ENCODE assay signal across 28 cellular contexts in the genomic region with DNA sequence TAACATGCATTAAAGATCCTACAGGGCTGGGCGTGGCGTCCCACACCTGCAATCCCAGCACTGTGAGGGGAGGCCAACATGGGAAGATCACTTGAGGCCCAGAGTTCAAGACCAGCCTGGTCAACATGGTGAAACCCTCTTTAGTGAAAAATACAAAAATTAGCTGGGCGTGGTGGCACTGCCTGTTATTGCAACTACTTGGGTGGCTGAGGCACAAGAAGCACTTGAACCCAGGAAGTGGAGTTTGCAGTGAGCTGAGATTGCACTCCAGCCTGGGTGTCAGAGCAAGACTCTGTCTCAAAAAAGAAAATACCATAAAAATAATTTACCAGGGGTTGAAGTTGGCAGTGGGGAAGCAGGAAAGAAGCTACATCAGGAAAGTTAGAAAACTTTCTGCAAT. TPM values are rescaled to one million over a fixed set of nuclear protein-coding genes. Genes with fewer than 3 reads are reported as not detected.
DNase-seq lines count a peak whose midpoint lies in the region; ATAC-seq lines count a peak whose summit lies in the region.
"Had no signal": no experiment of that assay in that cellular context is flagged by ENCODE, and none has a peak within 500 bp of the region (broad histone marks: within the 10 kb centered on the region; RNA-seq: fewer than 3 reads in every experiment).

No MANE protein-coding gene starts in this region.

- no peaks in the 10 kb centered on the region for H3K27me3 ChIP-seq in CD8-positive, alpha-beta memory T cell (ENCODE audit: insufficient read depth, low read length, poor library complexity, severe bottlenecking)
- H3K27me3 ChIP-seq: neutrophil had no signal

- H3K27ac Mint-ChIP-seq in activated T-cell treated with anti-CD3 and anti-CD28 coated beads, Interleukin-2, amount 50 U/mL, for 24 hours: peak overlapping the region; percentile 16
- peak overlapping the region in 7 of 8 donors; percentile 7 to 58 (median 40) for H3K27ac Mint-ChIP-seq in CD8-positive, alpha-beta memory T cell
- H3K27ac Mint-ChIP-seq in activated T-helper 17 cell treated with anti-CD3 and anti-CD28 coated beads, Interleukin-2, amount 50 U/mL, for 72 hours: peak overlapping the region; percentile 6
- H3K27ac Mint-ChIP-seq in stimulated activated effector memory CD8-positive, alpha-beta T cell treated with anti-CD3 and anti-CD28 coated beads, Interleukin-12 subunit alpha, Interleukin-12 subunit beta, amount 100 ng/mL, for 72 hours: peak overlapping the region; percentile 80
- H3K27ac Mint-ChIP-seq: B cell had no signal

- H3K4me3 Mint-ChIP-seq in activated T-cell treated with anti-CD3 and anti-CD28 coated beads, Interleukin-2, amount 50 U/mL, for 24 hours: no peak overlapping the region
- H3K4me3 Mint-ChIP-seq in CD8-positive, alpha-beta memory T cell: no peak overlapping the region
- H3K4me3 Mint-ChIP-seq in activated T-helper 17 cell treated with anti-CD3 and anti-CD28 coated beads, Interleukin-2, amount 50 U/mL, for 72 hours: no peak overlapping the region
- H3K4me3 Mint-ChIP-seq in stimulated activated effector memory CD8-positive, alpha-beta T cell treated with anti-CD3 and anti-CD28 coated beads, Interleukin-12 subunit alpha, Interleukin-12 subunit beta, amount 100 ng/mL, for 72 hours: no peak overlapping the region
- H3K4me3 Mint-ChIP-seq: B cell; stimulated activated naive CD8-positive, alpha-beta T cell treated with anti-CD3 and anti-CD28 coated beads, Interleukin-15, amount 100 ng/mL, for 72 hours had no signal

- CTCF ChIA-PET in CD8-positive, alpha-beta memory T cell (lab: Charles Lee): no interaction called here

- H3K4me1 Mint-ChIP-seq in activated T-cell treated with anti-CD3 and anti-CD28 coated beads, Interleukin-2, amount 50 U/mL, for 24 hours (ENCODE audit: low read depth): peaks cover 44% of the 10 kb centered on the region
- H3K4me1 Mint-ChIP-seq in CD8-positive, alpha-beta memory T cell: peaks cover 35 to 63% (median 57%) of the 10 kb centered on the region in 3 donors
- peaks cover 20% of the 10 kb centered on the region for H3K4me1 Mint-ChIP-seq in activated T-helper 17 cell treated with anti-CD3 and anti-CD28 coated beads, Interleukin-2, amount 50 U/mL, for 72 hours
- peaks cover 41% of the 10 kb centered on the region for H3K4me1 Mint-ChIP-seq in stimulated activated effector memory CD8-positive, alpha-beta T cell treated with anti-CD3 and anti-CD28 coated beads, Interleukin-12 subunit alpha, Interleukin-12 subunit beta, amount 100 ng/mL, for 72 hours

- peaks cover 50% of the 10 kb centered on the region for H3K36me3 ChIP-seq in CD8-positive, alpha-beta memory T cell (ENCODE audit: insufficient read depth, low read length)

- H3K9me3 Mint-ChIP-seq in activated T-cell treated with anti-CD3 and anti-CD28 coated beads, Interleukin-2, amount 50 U/mL, for 24 hours: no peaks in the 10 kb centered on the region
- H3K9me3 Mint-ChIP-seq in CD8-positive, alpha-beta memory T cell: no peaks in the 10 kb centered on the region
- no peaks in the 10 kb centered on the region for H3K9me3 Mint-ChIP-seq in activated T-helper 17 cell treated with anti-CD3 and anti-CD28 coated beads, Interleukin-2, amount 50 U/mL, for 72 hours
- H3K9me3 Mint-ChIP-seq in stimulated activated effector memory CD8-positive, alpha-beta T cell treated with anti-CD3 and anti-CD28 coated beads, Interleukin-12 subunit alpha, Interleukin-12 subunit beta, amount 100 ng/mL, for 72 hours: no peaks in the 10 kb centered on the region
- H3K9me3 Mint-ChIP-seq: stimulated activated naive CD8-positive, alpha-beta T cell treated with anti-CD3 and anti-CD28 coated beads, Interleukin-15, amount 100 ng/mL, for 72 hours had no signal

- H3K27me3 Mint-ChIP-seq in activated T-cell treated with anti-CD3 and anti-CD28 coated beads, Interleukin-2, amount 50 U/mL, for 24 hours: no peaks in the 10 kb centered on the region
- no peaks in the 10 kb centered on the region for H3K27me3 Mint-ChIP-seq in CD8-positive, alpha-beta memory T cell
- no peaks in the 10 kb centered on the region for H3K27me3 Mint-ChIP-seq in activated T-helper 17 cell treated with anti-CD3 and anti-CD28 coated beads, Interleukin-2, amount 50 U/mL, for 72 hours
- H3K27me3 Mint-ChIP-seq: B cell; stimulated activated naive CD8-positive, alpha-beta T cell treated with anti-CD3 and anti-CD28 coated beads, Interleukin-15, amount 100 ng/mL, for 72 hours had no signal

- no peaks in the 10 kb centered on the region for H3K9me3 ChIP-seq in CD8-positive, alpha-beta memory T cell (ENCODE audit: low read length)
- H3K9me3 ChIP-seq: HAP-1, neutrophil had no signal

- no peak for ATAC-seq in activated T-helper 17 cell treated with anti-CD3 and anti-CD28 coated beads, Interleukin-2, amount 50 U/mL, for 72 hours (replicated peaks)
- ATAC-seq in stimulated activated effector memory CD8-positive, alpha-beta T cell treated with anti-CD3 and anti-CD28 coated beads, Interleukin-12 subunit alpha, Interleukin-12 subunit beta, amount 100 ng/mL, for 72 hours: no peak
- ATAC-seq in HG03135 (IDR thresholded peaks at IDR 0.05; ENCODE audit: unreplicated experiment): no peak
- ATAC-seq: right cardiac atrium; stimulated activated naive CD8-positive, alpha-beta T cell treated with anti-CD3 and anti-CD28 coated beads, Interleukin-15, amount 100 ng/mL, for 72 hours had no signal

- no peak for DNase-seq in activated T-cell treated with anti-CD3 and anti-CD28 coated beads, Interleukin-2, amount 50 U/mL, for 24 hours
- no peak for DNase-seq in activated T-cell treated with anti-CD3 and anti-CD28 coated beads, Interleukin-2, amount 50 U/mL, for 48 hours
- no peak for DNase-seq in CD8-positive, alpha-beta memory T cell
- DNase-seq in stimulated activated effector memory CD8-positive, alpha-beta T cell treated with anti-CD3 and anti-CD28 coated beads, Interleukin-12 subunit alpha, Interleukin-12 subunit beta, amount 100 ng/mL, for 72 hours (ENCODE audit: low spot score in 2 of 2): no peak
- no peak for DNase-seq in GM19238 (ENCODE audit: insufficient read length, low spot score)
- DNase-seq: ACHN; activated effector memory CD4-positive, alpha-beta T cell treated with anti-CD3 and anti-CD28 coated beads, Interleukin-2, amount 50 U/mL, for 16 hours; caudate nucleus; COR-L47; cortex of kidney; effector memory CD4-positive, alpha-beta T cell; erythroblast; glutamatergic neuron; Kasumi-1; MV-4-11; NCI-H1436; NCI-H226; NCI-H69; right cardiac atrium; SHP77; stimulated activated CD4-positive, alpha-beta T cell treated with anti-CD3 and anti-CD28 coated beads, Interleukin-1b, Interleukin-23, amount 100 ng/mL, for 48 hours; stimulated activated naive CD8-positive, alpha-beta T cell treated with anti-CD3 and anti-CD28 coated beads, Interleukin-15, amount 100 ng/mL, for 72 hours; T-helper 9 cell had no signal

- peaks cover 94% of the 10 kb centered on the region for H3K36me3 Mint-ChIP-seq in activated T-cell treated with anti-CD3 and anti-CD28 coated beads, Interleukin-2, amount 50 U/mL, for 24 hours (ENCODE audit: low read depth)
- peaks cover 5 to 87% (median 33%) of the 10 kb centered on the region in 3 donors for H3K36me3 Mint-ChIP-seq in CD8-positive, alpha-beta memory T cell
- peaks cover 100% of the 10 kb centered on the region for H3K36me3 Mint-ChIP-seq in activated T-helper 17 cell treated with anti-CD3 and anti-CD28 coated beads, Interleukin-2, amount 50 U/mL, for 72 hours (ENCODE audit: low read depth)
- H3K36me3 Mint-ChIP-seq in stimulated activated effector memory CD8-positive, alpha-beta T cell treated with anti-CD3 and anti-CD28 coated beads, Interleukin-12 subunit alpha, Interleukin-12 subunit beta, amount 100 ng/mL, for 72 hours: peaks cover 100% of the 10 kb centered on the region

- peaks cover 8% of the 10 kb centered on the region for H3K4me1 ChIP-seq in CD8-positive, alpha-beta memory T cell (ENCODE audit: insufficient read depth, low read length)
- H3K4me1 ChIP-seq: HAP-1 had no signal

- no peak overlapping the region for H3K27ac ChIP-seq in CD8-positive, alpha-beta memory T cell (ENCODE audit: low read depth, low read length)

- no peak overlapping the region for H3K4me3 ChIP-seq in CD8-positive, alpha-beta memory T cell (ENCODE audit: low read length)
- H3K4me3 ChIP-seq: HAP-1 had no signal

- POLR2A ChIA-PET in CD8-positive, alpha-beta memory T cell (lab: Charles Lee): no interaction called here

RNA-seq across cellular contexts. Expression of a gene that starts 12.9 kb away (rescaled TPM):
- total RNA-seq in CD8-positive, alpha-beta memory T cell: 10 to 100 TPM; 32.8 to 38.8 TPM
- polyA plus RNA-seq in CD8-positive, alpha-beta memory T cell: 57.8 TPM
- total RNA-seq in activated T-helper 17 cell treated with anti-CD3 and anti-CD28 coated beads, Interleukin-2, amount 50 U/mL, for 72 hours: 10 to 100 TPM; 33.8 to 38.6 TPM

Comparison
In these comparisons a context has a peak if more than half of its experiments do, and no peak if none do; other contexts are left out.
1. H3K27ac Mint-ChIP-seq: peak in every context shown above with its lines; median percentile 80 in stimulated activated effector memory CD8-positive, alpha-beta T cell treated with anti-CD3 and anti-CD28 coated beads, Interleukin-12 subunit alpha, Interleukin-12 subunit beta, amount 100 ng/mL, for 72 hours; 40 in CD8-positive, alpha-beta memory T cell; 16 in activated T-cell treated with anti-CD3 and anti-CD28 coated beads, Interleukin-2, amount 50 U/mL, for 24 hours; 6 in activated T-helper 17 cell treated with anti-CD3 and anti-CD28 coated beads, Interleukin-2, amount 50 U/mL, for 72 hours.